10 cellular contexts compared by ENCODE assay signal in genomic region chr14:24437020-24437735, GRCh38. TPM values are rescaled to one million over a fixed set of nuclear protein-coding genes. Genes with fewer than 3 reads are reported as not detected.
A peak's percentile ranks its signal among the peaks of the same experiment; 100 is the strongest.
DNase-seq lines count a peak whose midpoint lies in the region; ATAC-seq and TF ChIP-seq lines count a peak whose summit lies in the region.
"Had no signal": no experiment of that assay in that cellular context is flagged by ENCODE, and none has a peak within 500 bp of the region (broad histone marks: within the 10 kb centered on the region; RNA-seq: fewer than 3 reads in every experiment).

No MANE protein-coding gene starts in this region.

- peak in 4 of 11 experiments; percentile 30 to 41 (median 38) for TF ChIP-seq CTCF in spleen (IDR thresholded peaks at IDR 0.05 in 8 of 11, conservative IDR thresholded peaks at IDR 0.05 in 3 of 11)

- H3K4me1 ChIP-seq in SJCRH30 (peaks cover 12% of the 10 kb centered on the region), spleen (peaks cover 52 to 93% (median 72%) of the 10 kb centered on the region in 6 donors)

- no peaks in the 10 kb centered on the region for H3K27me3 Mint-ChIP-seq in effector memory CD8-positive, alpha-beta T cell

- peaks cover 62% of the 10 kb centered on the region for H3K36me3 Mint-ChIP-seq in effector memory CD8-positive, alpha-beta T cell (ENCODE audit: insufficient read depth)

- TF ChIP-seq POLR2A in GM19193 (IDR thresholded peaks at IDR 0.05; ENCODE audit: extremely low read depth, insufficient read depth, insufficient read length), result peak; percentile 8
- no peak for TF ChIP-seq POLR2A in spleen (IDR thresholded peaks at IDR 0.05)

- intact Hi-C loops in spleen (cut with DNase I; ENCODE audit: low total_unique reads), result no loop called here

- peak overlapping the region; percentile 14 to 22 for H3K4me3 Mint-ChIP-seq in effector memory CD8-positive, alpha-beta T cell
- H3K4me3 Mint-ChIP-seq: activated T-cell treated with anti-CD3 and anti-CD28 coated beads, Interleukin-2, amount 50 U/mL, for 4 hours had no signal

- peaks cover 12% of the 10 kb centered on the region; the same call in 1 of the 2 replicates for H3K36me3 ChIP-seq in SJCRH30
- peaks cover 0 to 94% (median 78%) of the 10 kb centered on the region in 6 donors for H3K36me3 ChIP-seq in spleen

- no peaks in the 10 kb centered on the region for H3K9me3 Mint-ChIP-seq in effector memory CD8-positive, alpha-beta T cell
- H3K9me3 Mint-ChIP-seq: activated T-cell treated with anti-CD3 and anti-CD28 coated beads, Interleukin-2, amount 50 U/mL, for 4 hours had no signal

- H3K4me3 ChIP-seq in SJCRH30 (peak overlapping the region; percentile 20), spleen (peak overlapping the region in 1 of 8 donors; percentile 27)

- no peak for ATAC-seq in effector memory CD8-positive, alpha-beta T cell (replicated peaks)
- ATAC-seq in GM19035 (IDR thresholded peaks at IDR 0.05; ENCODE audit: unreplicated experiment) (no peak), GM19328 (IDR thresholded peaks at IDR 0.05; ENCODE audit: unreplicated experiment) (no peak)

- no peaks in the 10 kb centered on the region for H3K9me3 ChIP-seq in SJCRH30 (replicated peaks)
- no peaks in the 10 kb centered on the region for H3K9me3 ChIP-seq in spleen

- DNase-seq in SJCRH30, result peak; percentile 45 to 58
- DNase-seq in effector memory CD8-positive, alpha-beta T cell, result no peak
- DNase-seq in spleen, result no peak
- no peak for DNase-seq in nucleus accumbens (lab: John Stamatoyannopoulos, UW)
- no peak for DNase-seq in DMS153 (lab: John Stamatoyannopoulos, UW)

- no peaks in the 10 kb centered on the region for H3K27me3 ChIP-seq in SJCRH30
- no peaks in the 10 kb centered on the region for H3K27me3 ChIP-seq in spleen (replicated peaks in 1 of 7)

- H3K27ac Mint-ChIP-seq in effector memory CD8-positive, alpha-beta T cell, result peak overlapping the region; percentile 54 to 85

- H3K4me1 Mint-ChIP-seq in effector memory CD8-positive, alpha-beta T cell (ENCODE audit: low read depth in 2 of 2), result peaks cover 30 to 36% of the 10 kb centered on the region in 2 donors

- H3K27ac ChIP-seq in SJCRH30 (peak overlapping the region; percentile 33; the same call in 1 of the 2 replicates), spleen (peak overlapping the region; percentile 44 to 99 (median 80))

- 43 to 57% (median 48%) methylated on average over 12 of the region's 12 CpGs for WGBS in spleen, 5 donors

RNA-seq across cellular contexts. Expression of gene SDR39U1, which starts 5.4 kb away (rescaled TPM):
- 29.3 and 34.1 TPM in 2 replicates for total RNA-seq in SJCRH30 (2014; rRNA removed; shearing (Covaris generic))
- 10 to 100 TPM; 48.2 to 87.8 (median 63.7) TPM for total RNA-seq in spleen
- 100 to 1,000 TPM in 2 of 3 donors, 10 to 100 TPM in 1; 94.6 to 146 (median 124) TPM for polyA plus RNA-seq in spleen

RNA-seq across cellular contexts. Expression of gene KHNYN, which starts 7.4 kb away (rescaled TPM):
- total RNA-seq in SJCRH30 (2014; rRNA removed; shearing (Covaris generic)), result 5.9 and 6.0 TPM in 2 replicates
- 10 to 100 TPM; 65.5 to 90.6 (median 72.2) TPM for total RNA-seq in spleen
- 10 to 100 TPM; 10.9 to 35.2 (median 14.0) TPM for polyA plus RNA-seq in spleen

RNA-seq across cellular contexts. Expression of gene CBLN3, which starts 7.7 kb away (rescaled TPM):
- 0.05 and 0.12 TPM in 2 replicates for total RNA-seq in SJCRH30 (2014; rRNA removed; shearing (Covaris generic))
- 10 to 100 TPM in 4 of 7 donors, 1 to 10 TPM in 3; 4.3 to 21.7 (median 13.7) TPM for total RNA-seq in spleen
- polyA plus RNA-seq in spleen, result 10 to 100 TPM in 1 of 3 donors, 1 to 10 TPM in 2; 5.8 to 13.8 (median 6.8) TPM

RNA-seq across cellular contexts. Expression of gene NYNRIN, which starts 38.4 kb away (rescaled TPM):
- 11.9 and 12.1 TPM in 2 replicates for total RNA-seq in SJCRH30 (2014; rRNA removed; shearing (Covaris generic))
- 10 to 100 TPM in 5 of 7 donors, 1 to 10 TPM in 2; 4.7 to 18.0 (median 12.0) TPM for total RNA-seq in spleen
- 1 to 10 TPM in 2 of 3 donors, under 1 TPM in 1; 0.87 to 2.7 (median 2.2) TPM for polyA plus RNA-seq in spleen
- total RNA-seq: M059J had no signal

Comparison
In these comparisons a context has a peak if more than half of its experiments do, and no peak if none do; other contexts are left out.
1. DNase-seq: peak in SJCRH30 (2 of 2); none in effector memory CD8-positive, alpha-beta T cell (0 of 3), spleen (single experiment), nucleus accumbens (0 of 56) and DMS153 (single experiment).